ENCODE assay signal across 8 cellular contexts in the genomic region with DNA sequence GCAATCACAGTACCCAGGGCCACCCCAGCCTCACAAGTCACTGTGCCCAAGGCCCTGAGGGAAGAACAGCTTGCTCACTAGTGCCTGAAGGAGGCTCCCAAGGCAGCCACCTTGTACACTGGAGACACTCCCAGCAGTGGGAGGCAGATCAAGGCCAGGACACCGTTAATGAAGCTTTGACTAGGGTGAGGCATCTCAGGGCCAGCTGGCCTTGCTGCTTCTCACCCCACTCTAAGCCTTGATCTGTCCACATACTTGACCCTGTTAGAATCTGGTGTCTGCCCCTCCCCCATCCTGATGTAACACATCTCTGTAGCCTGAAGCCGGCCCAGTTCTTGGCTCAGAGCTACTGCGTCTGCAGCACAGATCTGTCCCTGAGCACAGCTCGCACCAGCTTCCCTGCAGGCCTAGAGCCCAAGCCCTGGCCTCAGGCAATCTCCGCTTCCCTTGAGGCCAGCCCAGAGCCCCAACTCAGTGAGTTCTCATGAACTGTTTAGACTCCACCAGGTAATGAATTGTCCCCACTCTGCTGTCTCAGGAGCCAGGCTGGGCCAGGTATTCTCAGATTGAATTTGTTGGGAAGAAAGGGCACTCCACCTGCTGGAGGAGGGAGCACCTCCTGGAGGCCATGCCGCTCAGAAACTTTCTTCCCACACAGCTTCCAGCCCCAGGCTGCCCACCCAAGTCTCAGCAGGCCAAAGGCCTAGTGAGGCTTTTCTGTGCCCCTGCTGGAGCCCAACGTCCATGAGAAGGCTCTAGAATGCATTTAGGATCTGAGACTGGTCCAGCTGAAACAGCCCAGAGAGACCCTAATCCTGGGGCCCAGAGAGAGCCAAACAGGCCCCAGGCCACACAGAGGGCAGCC. TPM values are rescaled to one million over a fixed set of nuclear protein-coding genes. Genes with fewer than 3 reads are reported as not detected.
A peak's percentile ranks its signal among the peaks of the same experiment; 100 is the strongest.
DNase-seq lines count a peak whose midpoint lies in the region; ATAC-seq lines count a peak whose summit lies in the region.

No MANE protein-coding gene starts in this region.

- no peaks in the 10 kb centered on the region for H3K27me3 Mint-ChIP-seq in activated naive CD8-positive, alpha-beta T cell treated with anti-CD3 and anti-CD28 coated beads for 36 hours

- H3K36me3 ChIP-seq in subcutaneous abdominal adipose tissue (ENCODE audit: control insufficient read depth in 5 of 5, insufficient read depth in 5 of 5, low read length in 5 of 5), result no peaks in the 10 kb centered on the region

- peak overlapping the region; percentile 29 for H3K27ac ChIP-seq in subcutaneous abdominal adipose tissue (ENCODE audit: low read depth, low read length)

- no peak overlapping the region for H3K4me3 Mint-ChIP-seq in activated naive CD8-positive, alpha-beta T cell treated with anti-CD3 and anti-CD28 coated beads for 36 hours

- H3K36me3 Mint-ChIP-seq in activated naive CD8-positive, alpha-beta T cell treated with anti-CD3 and anti-CD28 coated beads for 36 hours, result no peaks in the 10 kb centered on the region

- no peak overlapping the region for H3K4me3 ChIP-seq in subcutaneous abdominal adipose tissue (ENCODE audit: low read depth in 1 of 5, low read length in 5 of 5)

- peaks cover 32% of the 10 kb centered on the region for H3K4me1 Mint-ChIP-seq in activated naive CD8-positive, alpha-beta T cell treated with anti-CD3 and anti-CD28 coated beads for 36 hours

- no peaks in the 10 kb centered on the region for H3K9me3 Mint-ChIP-seq in activated naive CD8-positive, alpha-beta T cell treated with anti-CD3 and anti-CD28 coated beads for 36 hours

- peak overlapping the region in 1 of 5 donors; percentile 8 for H3K9ac ChIP-seq in subcutaneous abdominal adipose tissue (ENCODE audit: low read length in 5 of 5)

- peak; percentile 31 for DNase-seq in DMS 273 (lab: John Stamatoyannopoulos, UW; ENCODE audit: unreplicated experiment)
- no peak for DNase-seq in DMS 273 treated with DMSO at 0.1 percent for 48 hours (lab: John Stamatoyannopoulos, UW)
- DNase-seq in activated naive CD8-positive, alpha-beta T cell treated with anti-CD3 and anti-CD28 coated beads for 36 hours, result no peak
- peak; percentile 85 for DNase-seq in iPS DF 19.7 (ENCODE audit: low read depth, low spot score)
- DNase-seq in H4 (ENCODE audit: low spot score), result no peak
- DNase-seq in midbrain (lab: John Stamatoyannopoulos, UW), result no peak

- no peaks in the 10 kb centered on the region for H3K9me3 ChIP-seq in subcutaneous abdominal adipose tissue (ENCODE audit: control insufficient read depth in 5 of 5, low read length in 5 of 5)

- H3K4me1 ChIP-seq in subcutaneous abdominal adipose tissue (ENCODE audit: control insufficient read depth in 5 of 5, insufficient read depth in 5 of 5, low read length in 5 of 5), result peaks cover 5 to 28% (median 25%) of the 10 kb centered on the region in 5 donors

- ATAC-seq in GM21717 (IDR thresholded peaks at IDR 0.05; ENCODE audit: unreplicated experiment), result no peak

- no peaks in the 10 kb centered on the region for H3K27me3 ChIP-seq in subcutaneous abdominal adipose tissue (ENCODE audit: control insufficient read depth in 5 of 5, insufficient read depth in 4 of 5, low read length in 5 of 5)

- peak overlapping the region; percentile 77 for H3K27ac Mint-ChIP-seq in activated naive CD8-positive, alpha-beta T cell treated with anti-CD3 and anti-CD28 coated beads for 36 hours

RNA-seq across cellular contexts. Expression of a gene that starts 13.4 kb away (rescaled TPM):
- 10 to 100 TPM; 80.2 to 80.3 TPM for total RNA-seq in activated naive CD8-positive, alpha-beta T cell treated with anti-CD3 and anti-CD28 coated beads for 36 hours
- total RNA-seq in H4 (2014; rRNA removed; shearing (Covaris generic)), result 17.9 and 18.1 TPM in 2 replicates

Comparison
In these comparisons a context has a peak if more than half of its experiments do, and no peak if none do; other contexts are left out.
1. DNase-seq: peak in DMS 273 (single experiment) and iPS DF 19.7 (single experiment); none in DMS 273 treated with DMSO at 0.1 percent for 48 hours (single experiment), activated naive CD8-positive, alpha-beta T cell treated with anti-CD3 and anti-CD28 coated beads for 36 hours (single experiment), H4 (single experiment) and midbrain (single experiment).